13 cellular contexts compared by ENCODE assay signal in genomic region chr7:157347217-157347904, GRCh38. TPM values are rescaled to one million over a fixed set of nuclear protein-coding genes. Genes with fewer than 3 reads are reported as not detected.
DNase-seq lines count a peak whose midpoint lies in the region; ATAC-seq, FAIRE-seq and TF ChIP-seq lines count a peak whose summit lies in the region.
"Had no signal": no experiment of that assay in that cellular context is flagged by ENCODE, and none has a peak within 500 bp of the region (broad histone marks: within the 10 kb centered on the region; RNA-seq: fewer than 3 reads in every experiment).

No MANE protein-coding gene starts in this region.

- peaks cover 26% of the 10 kb centered on the region for H3K36me3 Mint-ChIP-seq in activated CD4-positive, alpha-beta T cell treated with anti-CD3 and anti-CD28 coated beads for 36 hours (ENCODE audit: low read depth)
- H3K36me3 Mint-ChIP-seq in activated CD4-positive, alpha-beta T cell treated with anti-CD3 and anti-CD28 coated beads, Interleukin-2, amount 10 ng/mL, durations not matched to agents 24 days and 14 days (ENCODE audit: low read depth) = peaks cover 11% of the 10 kb centered on the region
- H3K36me3 Mint-ChIP-seq in activated naive CD8-positive, alpha-beta T cell treated with anti-CD3 and anti-CD28 coated beads, Interleukin-2, amount 50 U/mL, for 24 hours (ENCODE audit: low read depth) = peaks cover 5% of the 10 kb centered on the region

- no peaks in the 10 kb centered on the region for H3K27me3 Mint-ChIP-seq in activated CD4-positive, alpha-beta T cell treated with anti-CD3 and anti-CD28 coated beads for 36 hours
- no peaks in the 10 kb centered on the region for H3K27me3 Mint-ChIP-seq in activated CD4-positive, alpha-beta T cell treated with anti-CD3 and anti-CD28 coated beads, Interleukin-2, amount 10 ng/mL, durations not matched to agents 24 days and 14 days
- no peaks in the 10 kb centered on the region for H3K27me3 Mint-ChIP-seq in activated naive CD8-positive, alpha-beta T cell treated with anti-CD3 and anti-CD28 coated beads, Interleukin-2, amount 50 U/mL, for 24 hours
- H3K27me3 Mint-ChIP-seq: IgD-negative memory B cell had no signal

- H3K36me3 ChIP-seq in right atrium auricular region (no peaks in the 10 kb centered on the region), suprapubic skin (no peaks in the 10 kb centered on the region)
- H3K36me3 ChIP-seq: prostate gland had no signal

- H3K9me3 Mint-ChIP-seq in activated CD4-positive, alpha-beta T cell treated with anti-CD3 and anti-CD28 coated beads for 36 hours (ENCODE audit: low read depth) = no peaks in the 10 kb centered on the region
- H3K9me3 Mint-ChIP-seq in activated CD4-positive, alpha-beta T cell treated with anti-CD3 and anti-CD28 coated beads, Interleukin-2, amount 10 ng/mL, durations not matched to agents 24 days and 14 days = no peaks in the 10 kb centered on the region
- no peaks in the 10 kb centered on the region for H3K9me3 Mint-ChIP-seq in activated naive CD8-positive, alpha-beta T cell treated with anti-CD3 and anti-CD28 coated beads, Interleukin-2, amount 50 U/mL, for 24 hours
- H3K9me3 Mint-ChIP-seq: IgD-negative memory B cell had no signal

- H3K4me3 Mint-ChIP-seq in activated CD4-positive, alpha-beta T cell treated with anti-CD3 and anti-CD28 coated beads for 36 hours = no peak overlapping the region
- no peak overlapping the region for H3K4me3 Mint-ChIP-seq in activated CD4-positive, alpha-beta T cell treated with anti-CD3 and anti-CD28 coated beads, Interleukin-2, amount 10 ng/mL, durations not matched to agents 24 days and 14 days
- peak overlapping the region; percentile 17 for H3K4me3 Mint-ChIP-seq in activated naive CD8-positive, alpha-beta T cell treated with anti-CD3 and anti-CD28 coated beads, Interleukin-2, amount 50 U/mL, for 24 hours

- peak overlapping the region; percentile 56 for H3K27ac Mint-ChIP-seq in activated CD4-positive, alpha-beta T cell treated with anti-CD3 and anti-CD28 coated beads for 36 hours
- no peak overlapping the region for H3K27ac Mint-ChIP-seq in activated CD4-positive, alpha-beta T cell treated with anti-CD3 and anti-CD28 coated beads, Interleukin-2, amount 10 ng/mL, durations not matched to agents 24 days and 14 days
- H3K27ac Mint-ChIP-seq in activated naive CD8-positive, alpha-beta T cell treated with anti-CD3 and anti-CD28 coated beads, Interleukin-2, amount 50 U/mL, for 24 hours = no peak overlapping the region

- H3K27me3 ChIP-seq in right atrium auricular region = no peaks in the 10 kb centered on the region
- no peaks in the 10 kb centered on the region for H3K27me3 ChIP-seq in suprapubic skin

- H3K27ac ChIP-seq in right atrium auricular region (peak overlapping the region; percentile 63 to 69), suprapubic skin (peak overlapping the region; percentile 50)
- H3K27ac ChIP-seq: prostate gland had no signal

- peaks cover 80% of the 10 kb centered on the region for H3K4me1 Mint-ChIP-seq in activated CD4-positive, alpha-beta T cell treated with anti-CD3 and anti-CD28 coated beads for 36 hours
- peaks cover 28% of the 10 kb centered on the region for H3K4me1 Mint-ChIP-seq in activated CD4-positive, alpha-beta T cell treated with anti-CD3 and anti-CD28 coated beads, Interleukin-2, amount 10 ng/mL, durations not matched to agents 24 days and 14 days
- H3K4me1 Mint-ChIP-seq in activated naive CD8-positive, alpha-beta T cell treated with anti-CD3 and anti-CD28 coated beads, Interleukin-2, amount 50 U/mL, for 24 hours = peaks cover 72% of the 10 kb centered on the region

- peak; percentile 91 for ATAC-seq in activated CD4-positive, alpha-beta T cell treated with anti-CD3 and anti-CD28 coated beads for 36 hours
- ATAC-seq in activated naive CD8-positive, alpha-beta T cell treated with anti-CD3 and anti-CD28 coated beads, Interleukin-2, amount 50 U/mL, for 24 hours = peak; percentile 79
- ATAC-seq in GM18861 (IDR thresholded peaks at IDR 0.05; ENCODE audit: unreplicated experiment) = no peak

- POLR2A ChIA-PET in activated CD4-positive, alpha-beta T cell treated with anti-CD3 and anti-CD28 coated beads for 36 hours (lab: Charles Lee) = no interaction called here

- no peak overlapping the region for H3K4me3 ChIP-seq in right atrium auricular region
- peak overlapping the region; percentile 15 for H3K4me3 ChIP-seq in suprapubic skin
- H3K4me3 ChIP-seq: prostate gland had no signal

- CTCF ChIA-PET in activated CD4-positive, alpha-beta T cell treated with anti-CD3 and anti-CD28 coated beads for 36 hours (lab: Charles Lee) = interaction anchor here (1.1 to 2.4 kb wide), 2 partner anchors 8 to 12 kb away, joined by 3 to 9 read pairs; no protein-coding TSS in a partner anchor

- TF ChIP-seq CTCF in right atrium auricular region (IDR thresholded peaks at IDR 0.05) = no peak
- TF ChIP-seq CTCF in suprapubic skin (IDR thresholded peaks at IDR 0.05) = no peak

- FAIRE-seq in HTR-8/SVneo (lab: Jason Lieb, UNC) = no peak
- FAIRE-seq: A204.1, GM19239 had no signal

- TF ChIP-seq EP300 in suprapubic skin (IDR thresholded peaks at IDR 0.05) = no peak

- peak; percentile 67 for DNase-seq in activated CD4-positive, alpha-beta T cell treated with anti-CD3 and anti-CD28 coated beads for 36 hours
- DNase-seq in activated CD4-positive, alpha-beta T cell treated with anti-CD3 and anti-CD28 coated beads, Interleukin-2, amount 10 ng/mL, durations not matched to agents 24 days and 14 days = no peak
- DNase-seq in activated naive CD8-positive, alpha-beta T cell treated with anti-CD3 and anti-CD28 coated beads, Interleukin-2, amount 50 U/mL, for 24 hours = no peak
- DNase-seq in right atrium auricular region (ENCODE audit: low spot score) = peak; percentile 79
- no peak for DNase-seq in suprapubic skin (ENCODE audit: low spot score in 2 of 2)
- no peak for DNase-seq in HTR-8/SVneo (ENCODE audit: insufficient read length, low spot score)
- no peak for DNase-seq in CD1c-positive myeloid dendritic cell (ENCODE audit: extremely low spot score)
- DNase-seq: T-helper 2 cell had no signal

- H3K4me1 ChIP-seq in right atrium auricular region (peaks cover 0 to 94% of the 10 kb centered on the region in 2 donors), suprapubic skin (peaks cover 76% of the 10 kb centered on the region)
- H3K4me1 ChIP-seq: prostate gland had no signal

- H3K9me3 ChIP-seq in right atrium auricular region (no peaks in the 10 kb centered on the region), suprapubic skin (no peaks in the 10 kb centered on the region)
- H3K9me3 ChIP-seq: prostate gland had no signal

- 58% methylated on average over 11 of the region's 11 CpGs for WGBS in suprapubic skin

- no peak for TF ChIP-seq POLR2A in suprapubic skin (IDR thresholded peaks at IDR 0.05)

- intact Hi-C loops in activated CD4-positive, alpha-beta T cell treated with anti-CD3 and anti-CD28 coated beads for 36 hours (cut with DNase I, micrococcal nuclease) = no loop called here
- intact Hi-C loops in activated CD4-positive, alpha-beta T cell treated with anti-CD3 and anti-CD28 coated beads, Interleukin-2, amount 10 ng/mL, durations not matched to agents 24 days and 14 days (cut with micrococcal nuclease) = no loop called here

RNA-seq across cellular contexts. Expression of gene DNAJB6, which starts 10.6 kb away (rescaled TPM):
- 10 to 100 TPM; 89.9 to 92.9 TPM for total RNA-seq in activated CD4-positive, alpha-beta T cell treated with anti-CD3 and anti-CD28 coated beads for 36 hours
- total RNA-seq in activated CD4-positive, alpha-beta T cell treated with anti-CD3 and anti-CD28 coated beads, Interleukin-2, amount 10 ng/mL, durations not matched to agents 24 days and 14 days = 125 and 128 TPM in 2 replicates
- 100 to 1,000 TPM; 134 to 137 TPM for total RNA-seq in right atrium auricular region
- 100 to 1,000 TPM; 152 to 230 (median 185) TPM for total RNA-seq in suprapubic skin

Comparison
In these comparisons a context has a peak if more than half of its experiments do, and no peak if none do; other contexts are left out.
1. DNase-seq: peak in activated CD4-positive, alpha-beta T cell treated with anti-CD3 and anti-CD28 coated beads for 36 hours (single experiment) and right atrium auricular region (single experiment); none in activated CD4-positive, alpha-beta T cell treated with anti-CD3 and anti-CD28 coated beads, Interleukin-2, amount 10 ng/mL, durations not matched to agents 24 days and 14 days (single experiment), activated naive CD8-positive, alpha-beta T cell treated with anti-CD3 and anti-CD28 coated beads, Interleukin-2, amount 50 U/mL, for 24 hours (single experiment), suprapubic skin (0 of 2), HTR-8/SVneo (single experiment) and CD1c-positive myeloid dendritic cell (single experiment).